9 cellular contexts compared by ENCODE assay signal in the genomic region with DNA sequence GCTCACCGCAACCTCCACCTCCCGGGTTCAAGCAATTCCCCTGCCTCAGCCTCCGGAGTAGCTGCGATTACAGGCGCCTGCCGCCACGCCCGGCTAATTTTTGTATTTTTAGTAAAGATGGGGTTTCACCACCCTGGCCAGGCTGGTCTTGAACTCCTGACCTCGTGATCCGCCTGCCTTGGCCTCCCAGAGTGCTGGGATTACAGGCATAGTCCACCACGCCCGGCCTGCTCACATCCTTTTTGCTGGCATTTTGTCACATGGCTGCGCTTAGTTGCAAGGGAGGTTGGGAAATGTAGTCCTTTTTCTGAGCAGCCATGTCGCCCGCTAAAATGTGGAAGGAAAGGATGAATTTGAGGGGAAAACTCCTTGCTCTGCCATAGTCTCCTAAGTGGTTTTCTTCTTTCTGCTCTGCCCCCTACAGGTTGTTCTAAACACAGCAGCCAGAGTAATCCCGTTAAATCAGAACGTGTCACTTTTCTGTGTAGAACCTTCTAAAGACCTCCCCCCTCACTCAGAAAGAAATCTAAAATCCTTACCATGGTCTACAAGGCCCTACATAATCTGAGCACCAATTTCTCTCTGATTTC. TPM values are rescaled to one million over a fixed set of nuclear protein-coding genes. Genes with fewer than 3 reads are reported as not detected.
A peak's percentile ranks its signal among the peaks of the same experiment; 100 is the strongest.
DNase-seq lines count a peak whose midpoint lies in the region; ATAC-seq and TF ChIP-seq lines count a peak whose summit lies in the region.
"Had no signal": no experiment of that assay in that cellular context is flagged by ENCODE, and none has a peak within 500 bp of the region (broad histone marks: within the 10 kb centered on the region; RNA-seq: fewer than 3 reads in every experiment).

No MANE protein-coding gene starts in this region.

- no peaks in the 10 kb centered on the region for H3K9me3 ChIP-seq in spleen

- H3K4me1 ChIP-seq in spleen: peaks cover 0 to 18% (median 0%) of the 10 kb centered on the region in 6 donors

- H3K36me3 Mint-ChIP-seq in immature natural killer cell: peaks cover 0 to 3% (median 0%) of the 10 kb centered on the region in 3 donors

- intact Hi-C loops in spleen (cut with DNase I; ENCODE audit: low total_unique reads): no loop called here

- no peak overlapping the region for H3K27ac Mint-ChIP-seq in immature natural killer cell

- H3K4me3 Mint-ChIP-seq in immature natural killer cell: no peak overlapping the region
- H3K4me3 Mint-ChIP-seq: activated T-cell treated with anti-CD3 and anti-CD28 coated beads, Interleukin-2, amount 50 U/mL, for 4 hours had no signal

- no peak for TF ChIP-seq POLR2A in spleen (IDR thresholded peaks at IDR 0.05)

- peak overlapping the region in 1 of 8 donors; percentile 30 for H3K4me3 ChIP-seq in spleen

- no peaks in the 10 kb centered on the region for H3K9me3 Mint-ChIP-seq in immature natural killer cell
- H3K9me3 Mint-ChIP-seq: activated T-cell treated with anti-CD3 and anti-CD28 coated beads, Interleukin-2, amount 50 U/mL, for 4 hours had no signal

- 41 to 56% (median 47%) methylated on average over 17 of the region's 17 CpGs for WGBS in spleen, 5 donors

- DNase-seq in NCI-H2227 (lab: John Stamatoyannopoulos, UW; ENCODE audit: unreplicated experiment) (peak; percentile 20), NCI-H2227 treated with DMSO at 0.1 percent for 48 hours (lab: John Stamatoyannopoulos, UW) (no peak), NAMALWA (ENCODE audit: low spot score) (peak; percentile 43), brain pericyte (ENCODE audit: low read depth, low spot score) (peak; percentile 47), inferior parietal cortex (ENCODE audit: extremely low spot score) (peak; percentile 87), spleen (peak; percentile 81), immature natural killer cell (no peak)
- DNase-seq: activated T-cell treated with anti-CD3 and anti-CD28 coated beads, Interleukin-2, amount 50 U/mL, for 4 hours had no signal

- ATAC-seq in GM18867 (IDR thresholded peaks at IDR 0.05; ENCODE audit: unreplicated experiment): no peak

- no peaks in the 10 kb centered on the region for H3K36me3 ChIP-seq in spleen

- peaks cover 0 to 17% (median 0%) of the 10 kb centered on the region in 7 donors for H3K27me3 ChIP-seq in spleen (replicated peaks in 1 of 7)

- H3K27ac ChIP-seq in spleen: peak overlapping the region in 5 of 8 donors; percentile 55 to 73 (median 60)

- peak in 8 of 11 experiments; percentile 15 to 57 (median 52) for TF ChIP-seq CTCF in spleen (IDR thresholded peaks at IDR 0.05 in 8 of 11, conservative IDR thresholded peaks at IDR 0.05 in 3 of 11)

- peaks cover 3 to 19% (median 7%) of the 10 kb centered on the region in 3 donors for H3K27me3 Mint-ChIP-seq in immature natural killer cell (ENCODE audit: low read depth in 3 of 3)

- H3K4me1 Mint-ChIP-seq in immature natural killer cell: no peaks in the 10 kb centered on the region

RNA-seq across cellular contexts. Expression of a gene that starts 57.8 kb away (rescaled TPM):
- 100 to 1,000 TPM; 108 to 187 (median 158) TPM for total RNA-seq in spleen
- polyA plus RNA-seq in spleen: 10 to 100 TPM; 50.4 to 77.7 (median 62.2) TPM
- polyA plus RNA-seq in immature natural killer cell: 100 to 1,000 TPM in 2 of 3 donors, 10 to 100 TPM in 1; 92.8 to 153 (median 145) TPM

Comparison
In these comparisons a context has a peak if more than half of its experiments do, and no peak if none do; other contexts are left out.
1. DNase-seq: peak in NCI-H2227 (single experiment), NAMALWA (single experiment), brain pericyte (single experiment), inferior parietal cortex (single experiment) and spleen (single experiment); none in NCI-H2227 treated with DMSO at 0.1 percent for 48 hours (single experiment) and immature natural killer cell (0 of 3).